ENCODE assay signal across 9 cellular contexts in the genomic region with DNA sequence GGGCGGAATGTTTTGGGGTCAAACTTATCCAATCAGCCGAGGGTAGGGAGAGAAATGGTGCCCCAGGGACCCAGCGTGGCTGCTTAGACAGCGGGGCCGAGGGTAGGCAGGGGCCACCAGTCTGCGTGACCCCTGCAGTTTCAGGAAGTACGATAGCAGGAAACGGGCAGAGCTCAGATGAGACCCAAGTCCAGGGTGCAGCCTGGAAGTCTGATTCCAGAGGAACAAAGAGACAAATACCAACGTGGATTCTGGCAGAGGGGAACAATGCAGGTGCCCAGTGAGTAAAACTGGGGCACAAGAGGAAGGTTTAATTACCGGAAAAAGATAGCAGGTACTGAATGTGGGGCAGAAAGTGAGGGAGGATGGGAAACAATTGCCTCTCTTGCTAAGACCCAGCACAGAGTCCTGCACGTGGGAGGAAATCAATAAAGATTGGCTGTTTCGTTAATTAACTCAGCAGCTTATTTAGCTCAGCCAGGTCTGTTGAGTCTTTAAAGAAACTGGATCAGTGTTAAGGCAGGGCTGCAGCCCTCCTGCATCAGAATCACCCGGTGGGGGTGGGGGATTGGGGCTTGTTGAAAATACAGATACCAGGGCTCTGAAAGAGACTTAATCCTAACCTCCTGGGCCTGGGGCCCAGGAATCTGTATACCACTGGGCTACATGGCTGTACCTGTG. TPM values are rescaled to one million over a fixed set of nuclear protein-coding genes. Genes with fewer than 3 reads are reported as not detected.
DNase-seq lines count a peak whose midpoint lies in the region; ATAC-seq, FAIRE-seq and TF ChIP-seq lines count a peak whose summit lies in the region.
"Had no signal": no experiment of that assay in that cellular context is flagged by ENCODE, and none has a peak within 500 bp of the region (broad histone marks: within the 10 kb centered on the region; RNA-seq: fewer than 3 reads in every experiment).

No MANE protein-coding gene starts in this region.

- WGBS in pancreas, 2 donors, result 41 to 45% methylated on average over 13 of the region's 13 CpGs
- WGBS in aorta, 2 donors, result 20 to 21% methylated on average over 13 of the region's 13 CpGs

- intact Hi-C loops in pancreas (cut with DNase I) (no loop called here), aorta (cut with DNase I) (no loop called here)

- ATAC-seq in pancreas (peak in 3 of 4 donors; percentile 53 to 64 (median 59)), aorta (ENCODE audit: low FRiP score) (no peak)

- H3K9me3 ChIP-seq in pancreas, result no peaks in the 10 kb centered on the region
- H3K9me3 ChIP-seq in aorta (ENCODE audit: control insufficient read depth, low read length), result no peaks in the 10 kb centered on the region

- H3K4me1 ChIP-seq in pancreas, result no peaks in the 10 kb centered on the region
- no peaks in the 10 kb centered on the region for H3K4me1 ChIP-seq in aorta (ENCODE audit: control insufficient read depth in 1 of 2, insufficient read depth in 2 of 2, low read length in 2 of 2)

- H3K27me3 ChIP-seq in HL-60 (ENCODE audit: insufficient read depth, poor library complexity, severe bottlenecking) (no peaks in the 10 kb centered on the region), pancreas (no peaks in the 10 kb centered on the region), aorta (ENCODE audit: control insufficient read depth in 1 of 2, insufficient read depth in 2 of 2, low read length in 1 of 2) (no peaks in the 10 kb centered on the region)

- FAIRE-seq in pancreas (lab: Jason Lieb, UNC), result no peak

- DNase-seq in HL-60 (ENCODE audit: low read depth in 1 of 2, low spot score in 1 of 2), result peak in 1 of 2 experiments; percentile 57
- no peak for DNase-seq in pancreas
- DNase-seq in aorta, result no peak
- DNase-seq in medulla oblongata (ENCODE audit: extremely low spot score), result no peak
- DNase-seq in putamen (ENCODE audit: low spot score), result no peak
- DNase-seq in DMS79 (lab: John Stamatoyannopoulos, UW), result no peak

- H3K27ac ChIP-seq in HL-60 (replicated peaks) (peak overlapping the region; percentile 96), cingulate gyrus (ENCODE audit: low read depth, low read length) (peak overlapping the region; percentile 39), pancreas (peak overlapping the region in 1 of 4 donors; percentile 23), aorta (ENCODE audit: low read depth in 1 of 2, low read length in 2 of 2) (no peak overlapping the region)
- H3K27ac ChIP-seq: epithelial cell of prostate had no signal

- H3K36me3 ChIP-seq in pancreas (no peaks in the 10 kb centered on the region), aorta (ENCODE audit: control insufficient read depth in 1 of 2, insufficient read depth in 2 of 2, low read length in 1 of 2) (no peaks in the 10 kb centered on the region)

- no peak for TF ChIP-seq CTCF in HL-60 (IDR thresholded peaks at IDR 0.05; ENCODE audit: insufficient read depth, low read length)
- no peak for TF ChIP-seq CTCF in pancreas (IDR thresholded peaks at IDR 0.05)

- H3K4me3 ChIP-seq in HL-60 (replicated peaks; ENCODE audit: insufficient read depth, low read length) (peak overlapping the region; percentile 37), pancreas (no peak overlapping the region), aorta (ENCODE audit: low read length in 2 of 2) (no peak overlapping the region)

- peak; percentile 47 for TF ChIP-seq POLR2A in GM18526 (IDR thresholded peaks at IDR 0.05; ENCODE audit: extremely low read depth, insufficient read length)

RNA-seq across cellular contexts. Expression of a gene that starts 50.4 kb away (rescaled TPM):
- 10 to 100 TPM in 1 of 6 donors, 1 to 10 TPM in 5; 1.2 to 10.3 (median 2.6) TPM for total RNA-seq in pancreas
- polyA plus RNA-seq in pancreas, result 1 to 10 TPM; 1.7 to 2.1 TPM
- 1 to 10 TPM; 1.8 to 3.1 TPM for total RNA-seq in aorta
- 1 to 10 TPM in 1 of 2 donors, under 1 TPM in 1; 0.38 to 1.1 TPM for polyA plus RNA-seq in aorta

Comparison
In these comparisons a context has a peak if more than half of its experiments do, and no peak if none do; other contexts are left out.
1. H3K27ac ChIP-seq: peak in HL-60 (single experiment) and cingulate gyrus (single experiment); none in aorta (0 of 2).